8 cellular contexts compared by ENCODE assay signal in genomic region chr9:33158555-33159057, GRCh38. TPM values are rescaled to one million over a fixed set of nuclear protein-coding genes. Genes with fewer than 3 reads are reported as not detected.
A peak's percentile ranks its signal among the peaks of the same experiment; 100 is the strongest.
DNase-seq lines count a peak whose midpoint lies in the region; ATAC-seq and TF ChIP-seq lines count a peak whose summit lies in the region.

No MANE protein-coding gene starts in this region.

- CTCF ChIA-PET in HCT116 (lab: Charles Lee), result no interaction called here

- H3K79me2 ChIP-seq in HCT116 (ENCODE audit: insufficient read depth, low read length), result peaks cover 65% of the 10 kb centered on the region

- H3K36me3 Mint-ChIP-seq in natural killer cell treated with Interleukin-12 subunit alpha and Interleukin-12 subunit beta and Interleukin-15 and Interleukin-18, amount 100 ng/mL, for 72 hours, result no peaks in the 10 kb centered on the region

- no peaks in the 10 kb centered on the region for H3K27me3 Mint-ChIP-seq in natural killer cell treated with Interleukin-12 subunit alpha and Interleukin-12 subunit beta and Interleukin-15 and Interleukin-18, amount 100 ng/mL, for 72 hours

- peak overlapping the region; percentile 70 for H3K4me3 Mint-ChIP-seq in natural killer cell treated with Interleukin-12 subunit alpha and Interleukin-12 subunit beta and Interleukin-15 and Interleukin-18, amount 100 ng/mL, for 72 hours

- peak overlapping the region; percentile 97 for H3K27ac Mint-ChIP-seq in natural killer cell treated with Interleukin-12 subunit alpha and Interleukin-12 subunit beta and Interleukin-15 and Interleukin-18, amount 100 ng/mL, for 72 hours

- no peaks in the 10 kb centered on the region for H3K9me2 ChIP-seq in HCT116 (ENCODE audit: insufficient read depth)

- no peaks in the 10 kb centered on the region for H4K20me1 ChIP-seq in HCT116 (ENCODE audit: insufficient read depth)

- H3K27ac ChIP-seq in C4-2B (peak overlapping the region; percentile 89), HCT116 (ENCODE audit: low read depth, low read length) (no peak overlapping the region), adrenal gland (peak overlapping the region; percentile 95 to 99 (median 96))

- 45 to 58% (median 52%) methylated on average over 3 of the region's 3 CpGs for WGBS in adrenal gland, 4 donors

- H3K9me3 Mint-ChIP-seq in natural killer cell treated with Interleukin-12 subunit alpha and Interleukin-12 subunit beta and Interleukin-15 and Interleukin-18, amount 100 ng/mL, for 72 hours, result no peaks in the 10 kb centered on the region

- intact Hi-C loops in HCT116 (cut with micrococcal nuclease), result no loop called here
- intact Hi-C loops in adrenal gland (cut with DNase I), result no loop called here

- no TSS peak for BruUV-seq in HCT116 (replicated peaks; lab: Mats Ljungman, UMichigan)

- no peak for ATAC-seq in HCT116
- peak; percentile 4 to 28 for ATAC-seq in natural killer cell treated with Interleukin-12 subunit alpha and Interleukin-12 subunit beta and Interleukin-15 and Interleukin-18, amount 100 ng/mL, for 72 hours
- ATAC-seq in GM18861 (IDR thresholded peaks at IDR 0.05; ENCODE audit: unreplicated experiment), result no peak

- peak overlapping the region; percentile 87 for H3K4me2 ChIP-seq in HCT116 (ENCODE audit: low read length)

- H2AFZ ChIP-seq in HCT116 (ENCODE audit: low read depth, low read length, poor library complexity, severe bottlenecking), result no peak overlapping the region

- TF ChIP-seq POLR2A in HCT116 (IDR thresholded peaks at IDR 0.05; ENCODE audit: borderline replicate concordance, extremely low read depth, insufficient read depth, insufficient read length) (no peak), adrenal gland (IDR thresholded peaks at IDR 0.05) (no peak)

- TF ChIP-seq RAD21 in HCT116 (IDR thresholded peaks at IDR 0.05; ENCODE audit: low read depth), result no peak

- H3K4me1 Mint-ChIP-seq in natural killer cell treated with Interleukin-12 subunit alpha and Interleukin-12 subunit beta and Interleukin-15 and Interleukin-18, amount 100 ng/mL, for 72 hours (ENCODE audit: low read depth in 2 of 2), result peaks cover 83 to 90% of the 10 kb centered on the region in 2 donors

- H3K36me3 ChIP-seq in HCT116 (ENCODE audit: control insufficient read depth in 1 of 2, insufficient read depth in 2 of 2, low read length in 2 of 2) (no peaks in the 10 kb centered on the region), adrenal gland (replicated peaks in 1 of 2) (no peaks in the 10 kb centered on the region)

- RAD21 ChIA-PET in HCT116 (lab: Charles Lee; ENCODE audit: low non-redundant PET in 1 of 2, low total read pairs in 2 of 2, uncharacterized antibody in 2 of 2, unreplicated experiment in 2 of 2), result interaction anchor here in 1 of 2 experiments (0.6 kb wide), 1 partner anchor 86 kb away, joined by 3 read pairs; no protein-coding TSS in a partner anchor

- H3K4me1 ChIP-seq in HCT116 (ENCODE audit: control insufficient read depth in 1 of 2, insufficient read depth in 2 of 2, low read length in 2 of 2) (peaks cover 64 to 76% of the 10 kb centered on the region in 2 experiments), adrenal gland (replicated peaks in 1 of 2) (peaks cover 64 to 91% of the 10 kb centered on the region in 2 donors)

- no peak overlapping the region; the same call in 1 of the 2 replicates for H3K9ac ChIP-seq in HCT116 (ENCODE audit: low read length)

- H3K9me3 ChIP-seq in HCT116 (ENCODE audit: control insufficient read depth in 1 of 2, insufficient read depth in 1 of 2, low read depth in 1 of 2, low read length in 2 of 2) (no peaks in the 10 kb centered on the region), adrenal gland (replicated peaks in 1 of 3) (no peaks in the 10 kb centered on the region)

- no peak overlapping the region for H3K4me3 ChIP-seq in HCT116 (replicated peaks in 1 of 2; ENCODE audit: low read depth in 1 of 2, low read length in 2 of 2)
- H3K4me3 ChIP-seq in adrenal gland, result peak overlapping the region in 1 of 4 donors; percentile 11

- POLR2A ChIA-PET in HCT116 (lab: Charles Lee), result no interaction called here

- H3K27me3 ChIP-seq in HCT116 (ENCODE audit: insufficient read depth, low read length), result no peaks in the 10 kb centered on the region
- H3K27me3 ChIP-seq in adrenal gland, result no peaks in the 10 kb centered on the region

- TF ChIP-seq CTCF in C4-2B (conservative IDR thresholded peaks at IDR 0.05) (no peak), HCT116 (IDR thresholded peaks at IDR 0.05 in 2 of 3, conservative IDR thresholded peaks at IDR 0.05 in 1 of 3; ENCODE audit: borderline replicate concordance in 1 of 3, insufficient read depth in 1 of 3, low read depth in 2 of 3, low read length in 2 of 3) (no peak), adrenal gland (IDR thresholded peaks at IDR 0.05) (no peak)

- no peak for DNase-seq in HCT116 (ENCODE audit: low read depth, low spot score)
- DNase-seq in adrenal gland, result no peak
- DNase-seq in natural killer cell treated with Interleukin-12 subunit alpha and Interleukin-12 subunit beta and Interleukin-15 and Interleukin-18, amount 100 ng/mL, for 72 hours (ENCODE audit: low spot score), result no peak
- no peak for DNase-seq in activated gamma-delta T cell (lab: John Stamatoyannopoulos, UW)
- DNase-seq in T-helper 9 cell, result no peak
- DNase-seq in COLO829 (ENCODE audit: low spot score), result no peak

TF ChIP-seq in HCT116, 20 proteins besides CTCF, POLR2A, EP300 and RAD21:
- no peak for TF ChIP-seq ZBTB33 (IDR thresholded peaks at IDR 0.05; ENCODE audit: extremely low read depth, insufficient replicate concordance, low read length)
- TF ChIP-seq SRF (IDR thresholded peaks at IDR 0.05; ENCODE audit: low read depth), result no peak
- TF ChIP-seq ZNF274 (IDR thresholded peaks at IDR 0.05; ENCODE audit: low read depth, low read length), result no peak
- TF ChIP-seq FOSL1 (IDR thresholded peaks at IDR 0.05; ENCODE audit: low read depth), result no peak

RNA-seq across cellular contexts. Expression of gene B4GALT1, which starts 8.5 kb away (rescaled TPM):
- total RNA-seq in HCT116 (2021; ENCODE audit: unreplicated experiment) (31.4 TPM), adrenal gland (100 to 1,000 TPM in 1 of 8 donors, 10 to 100 TPM in 7; 44.5 to 117 (median 70.1) TPM)
- 20.3 and 21.6 TPM in 2 replicates for polyA plus RNA-seq in HCT116 (2012)
- polyA plus RNA-seq in adrenal gland, result 10 to 100 TPM; 18.7 to 70.5 (median 21.9) TPM
- total RNA-seq in natural killer cell treated with Interleukin-12 subunit alpha and Interleukin-12 subunit beta and Interleukin-15 and Interleukin-18, amount 100 ng/mL, for 72 hours, result 10 to 100 TPM; 51.4 to 90.6 TPM

Comparison
In these comparisons a context has a peak if more than half of its experiments do, and no peak if none do; other contexts are left out.
1. ATAC-seq: peak in natural killer cell treated with Interleukin-12 subunit alpha and Interleukin-12 subunit beta and Interleukin-15 and Interleukin-18, amount 100 ng/mL, for 72 hours (2 of 2); none in HCT116 (single experiment) and GM18861 (single experiment).